In genomic region chr2:204134421-204134820, GRCh38 we compare ENCODE assay signal across 25 cellular contexts.
"Had no signal": no experiment of that assay in that cellular context is flagged by ENCODE, and none has a peak within 500 bp of the region (broad histone marks: within the 10 kb centered on the region; RNA-seq: fewer than 3 reads in every experiment).

No MANE protein-coding gene starts in this region.

- ATAC-seq: activated CD4-positive, CD25-positive, alpha-beta regulatory T cell treated with anti-CD3 and anti-CD28 coated beads, Interleukin-2, amount 50 U/mL, for 24 hours; activated CD8-positive, alpha-beta T cell treated with anti-CD3 and anti-CD28 coated beads for 36 hours; activated T-cell treated with anti-CD3 and anti-CD28 coated beads, Interleukin-2, amount 50 U/mL, for 4 hours; T-helper 17 cell had no signal

- DNase-seq: activated B cell treated with CpG ODN at 0.5 μM for 24 hours; activated CD4-positive, alpha-beta T cell treated with anti-CD3 and anti-CD28 coated beads for 48 hours; activated CD4-positive, alpha-beta T cell treated with anti-CD3 and anti-CD28 coated beads, Interleukin-2, amount 50 U/mL, for 1 hour; activated CD4-positive, alpha-beta T cell treated with anti-CD3 and anti-CD28 coated beads, Interleukin-2, amount 50 U/mL, for 48 hours; activated CD8-positive, alpha-beta memory T cell treated with anti-CD3 and anti-CD28 coated beads for 24 hours; activated CD8-positive, alpha-beta T cell treated with anti-CD3 and anti-CD28 coated beads for 36 hours; activated effector memory CD4-positive, alpha-beta T cell treated with anti-CD3 and anti-CD28 coated beads, Interleukin-2, amount 50 U/mL, for 16 hours; activated naive CD4-positive, alpha-beta T cell treated with anti-CD3 and anti-CD28 coated beads for 36 hours; activated naive CD8-positive, alpha-beta T cell treated with anti-CD3 and anti-CD28 coated beads, Interleukin-2, amount 10 ng/mL, durations not matched to agents 7 days and 5 days; activated T-cell treated with anti-CD3 and anti-CD28 coated beads, Interleukin-2, amount 50 U/mL, for 4 hours; amniotic stem cell; anterior cingulate cortex; brain microvascular endothelial cell; caudate nucleus; cortex of kidney; dermis blood vessel endothelial cell; effector CD4-positive, alpha-beta T cell; esophagus squamous epithelium; head of caudate nucleus; T-helper 1 cell; T-helper 17 cell; T1000; WERI-Rb-1 had no signal

- H3K9me3 ChIP-seq: esophagus squamous epithelium had no signal

- H3K4me3 ChIP-seq: esophagus squamous epithelium had no signal

- H3K27ac ChIP-seq: brain microvascular endothelial cell, epithelial cell of prostate, esophagus squamous epithelium, WERI-Rb-1 had no signal

- H3K36me3 ChIP-seq: brain microvascular endothelial cell, esophagus squamous epithelium, WERI-Rb-1 had no signal

- H3K27me3 ChIP-seq: brain microvascular endothelial cell, esophagus squamous epithelium had no signal

- H3K4me1 ChIP-seq: esophagus squamous epithelium had no signal
